Comparison of ENCODE assay signal across 24 cellular contexts in the genomic region with DNA sequence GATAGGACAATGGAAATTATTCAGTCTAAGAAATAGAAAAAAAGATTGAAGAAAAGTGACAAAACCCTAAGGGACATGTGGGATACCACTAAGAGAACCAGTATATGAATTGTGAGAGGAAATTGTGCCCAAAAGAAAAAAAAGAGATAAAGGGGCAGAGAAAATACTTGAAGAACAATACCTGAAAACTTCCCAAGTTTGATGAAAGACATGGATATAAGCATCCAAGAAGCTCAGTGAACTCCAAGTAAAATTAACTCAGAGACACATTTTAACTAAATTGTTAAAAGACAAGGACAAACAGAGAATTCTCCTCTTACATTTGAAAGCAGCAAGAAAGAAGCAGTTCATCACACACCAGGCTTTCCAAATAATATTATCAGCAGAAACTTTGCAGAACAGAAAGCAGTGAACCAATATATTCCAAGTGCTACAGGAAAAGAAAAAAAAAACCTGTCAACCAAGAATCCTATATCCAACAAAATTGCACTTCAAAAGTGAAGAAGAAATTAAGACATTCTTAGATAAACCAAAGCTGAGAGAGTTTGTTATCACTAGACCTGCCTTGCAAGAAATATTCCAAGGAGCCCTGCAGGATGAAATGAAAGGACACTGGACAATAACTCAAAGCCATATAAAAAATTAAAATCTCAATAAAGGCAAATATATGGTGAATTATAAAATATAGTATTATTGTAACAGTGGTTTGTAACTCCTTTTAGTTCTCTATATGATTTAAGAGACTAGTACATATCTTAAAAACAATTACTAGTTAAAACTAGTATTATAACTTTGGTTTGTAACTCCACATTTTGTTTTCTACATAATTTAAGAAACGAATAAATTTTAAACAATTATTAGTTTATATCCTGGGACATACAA.
"Had no signal": no experiment of that assay in that cellular context is flagged by ENCODE, and none has a peak within 500 bp of the region (broad histone marks: within the 10 kb centered on the region; RNA-seq: fewer than 3 reads in every experiment).

No MANE protein-coding gene starts in this region.

- H3K9me3 ChIP-seq: neutrophil, right lobe of liver, vagina had no signal

- H3K27ac ChIP-seq: left ventricle myocardium inferior, neural progenitor cell, neutrophil, ovary, right atrium auricular region, right lobe of liver, tibial nerve, vagina had no signal

- H3K4me1 ChIP-seq: left ventricle myocardium inferior, neural progenitor cell, right atrium auricular region, right lobe of liver, tibial nerve, vagina had no signal

- H3K4me3 ChIP-seq: left ventricle myocardium inferior, lung, neural progenitor cell, ovary, right atrium auricular region, right lobe of liver, smooth muscle cell, tibial nerve, vagina had no signal

- H3K36me3 ChIP-seq: left ventricle myocardium inferior, neutrophil, ovary, right atrium auricular region, right lobe of liver, tibial nerve, vagina had no signal

- DNase-seq: hippocampal formation; left ventricle myocardium inferior; mesendoderm; naive B cell; natural killer cell; nephron progenitor cell; occipital lobe; ovary; right lobe of liver; stimulated activated CD4-positive, alpha-beta T cell treated with anti-CD3 and anti-CD28 coated beads, Interleukin-1b, Interleukin-23, amount 100 ng/mL, for 48 hours; stimulated activated CD4-positive, alpha-beta T cell treated with anti-CD3 and anti-CD28 coated beads, Interleukin-2, amount 100 ng/mL, for 48 hours; stimulated activated CD4-positive, alpha-beta T cell treated with anti-CD3 and anti-CD28 coated beads, Interleukin-4, amount 100 ng/mL, for 4 hours; stimulated activated CD8-positive, alpha-beta memory T cell treated with anti-CD3 and anti-CD28 coated beads, Interleukin-4, amount 100 ng/mL, for 48 hours; stimulated activated naive CD4-positive, alpha-beta T cell treated with Interleukin-2 at 50 U/mL for 16 hours; stimulated activated naive CD8-positive, alpha-beta T cell treated with anti-CD3 and anti-CD28 coated beads, Interleukin-15, amount 100 ng/mL, for 72 hours; substantia nigra had no signal

- ATAC-seq: natural killer cell; right lobe of liver; stimulated activated memory B cell treated with anti-CD40 and anti-IgM and Interleukin-4, amounts not matched to agents 10 μg/mL and 1 μg/mL and 100 μg/mL, for 72 hours; stimulated activated naive CD8-positive, alpha-beta T cell treated with anti-CD3 and anti-CD28 coated beads, Interleukin-15, amount 100 ng/mL, for 72 hours had no signal
